In the genomic region with DNA sequence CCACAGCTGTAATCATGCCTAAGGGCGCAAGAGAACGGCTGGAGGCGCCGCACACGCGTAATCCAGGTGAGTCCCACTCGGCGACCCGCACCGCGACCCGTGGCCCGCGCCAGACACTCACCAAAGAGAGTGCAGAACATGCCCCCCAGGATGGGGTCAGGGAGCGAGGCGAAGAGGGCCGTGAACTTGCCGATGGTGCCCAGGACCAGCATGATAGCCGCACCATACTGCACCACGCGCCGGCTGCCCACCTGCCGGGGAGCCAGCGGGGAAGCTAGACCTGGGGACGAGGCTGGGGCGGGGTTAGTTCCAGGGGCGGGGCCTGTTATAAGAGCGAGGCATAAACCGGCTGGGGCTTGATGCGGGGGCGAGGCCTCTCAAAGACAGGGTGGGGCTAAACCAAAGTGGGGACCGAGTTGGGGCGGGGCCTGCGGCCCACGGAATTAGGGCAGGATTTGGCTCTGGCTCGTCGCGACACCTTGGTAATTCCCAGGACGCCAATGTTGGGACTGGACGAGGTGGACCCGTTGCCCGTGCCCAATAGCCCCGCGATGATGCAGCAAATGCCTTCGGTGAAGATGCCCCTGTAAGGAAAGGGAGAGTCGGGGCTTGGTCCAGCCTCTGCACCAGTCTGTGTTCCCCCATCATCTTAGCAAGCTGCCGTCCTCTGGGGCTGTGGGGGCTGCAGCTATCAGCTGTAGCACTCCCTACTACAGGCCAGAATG, we compare ENCODE assay signal across 1 cellular context.
TF ChIP-seq lines count a peak whose summit lies in the region.

No MANE protein-coding gene starts in this region.

TF ChIP-seq in IMR-90, 13 proteins besides CTCF, POLR2A, EP300 and RAD21:
- TF ChIP-seq MAZ (IDR thresholded peaks at IDR 0.05; ENCODE audit: borderline replicate concordance, low read depth, low read length), result no peak
